24 cellular contexts compared by ENCODE assay signal in the genomic region with DNA sequence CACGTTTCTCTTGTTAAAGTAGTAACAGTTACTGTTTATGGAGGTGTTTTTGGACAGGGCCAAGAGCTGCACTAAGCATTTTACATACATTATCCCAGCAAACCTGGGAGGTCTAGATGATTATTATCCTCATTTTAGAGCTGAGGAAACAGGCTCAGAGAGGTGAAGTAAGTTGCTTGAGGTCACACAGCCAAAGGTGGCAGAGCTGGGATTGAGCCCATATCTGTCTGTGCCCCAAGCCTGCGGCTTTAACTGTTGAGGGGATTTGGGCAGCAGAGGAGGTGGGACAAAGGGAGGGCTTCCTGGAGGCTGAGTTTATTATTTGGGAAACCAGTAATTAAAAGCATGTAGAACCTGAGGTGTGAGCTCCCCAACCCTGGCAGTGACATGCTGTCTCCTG. TPM values are rescaled to one million over a fixed set of nuclear protein-coding genes. Genes with fewer than 3 reads are reported as not detected.
DNase-seq lines count a peak whose midpoint lies in the region; ATAC-seq, FAIRE-seq and TF ChIP-seq lines count a peak whose summit lies in the region.
"Had no signal": no experiment of that assay in that cellular context is flagged by ENCODE, and none has a peak within 500 bp of the region (broad histone marks: within the 10 kb centered on the region; RNA-seq: fewer than 3 reads in every experiment).

No MANE protein-coding gene starts in this region.

- H3K9ac ChIP-seq in OCI-LY1 (ENCODE audit: low read length) (peak overlapping the region; percentile 2; the same call in 1 of the 2 replicates), endothelial cell of umbilical vein (replicated peaks; ENCODE audit: extremely low read depth, insufficient read depth, low read length) (no peak overlapping the region)
- H3K9ac ChIP-seq: BLaER1, SK-N-SH had no signal

- H3K36me3 ChIP-seq in A673 (ENCODE audit: insufficient read depth, low read length, poor library complexity, severe bottlenecking), result peaks cover 13% of the 10 kb centered on the region
- H3K36me3 ChIP-seq in OCI-LY1 (ENCODE audit: insufficient read depth, low read length), result peaks cover 3% of the 10 kb centered on the region; the same call in 1 of the 2 replicates
- peaks cover 0 to 5% of the 10 kb centered on the region in 2 experiments for H3K36me3 ChIP-seq in endothelial cell of umbilical vein (ENCODE audit: control insufficient read depth in 2 of 2, extremely low read depth in 1 of 2, insufficient read depth in 2 of 2, low read length in 2 of 2)
- H3K36me3 ChIP-seq in osteoblast (ENCODE audit: insufficient read depth, low read length), result peaks cover 44% of the 10 kb centered on the region
- H3K36me3 ChIP-seq in adrenal gland (replicated peaks in 1 of 2), result no peaks in the 10 kb centered on the region
- H3K36me3 ChIP-seq: BLaER1 had no signal

- POLR2A ChIA-PET in A673 (lab: Charles Lee; ENCODE audit: low non-redundant PET) (interaction anchor here (0.6 to 0.7 kb wide), 2 partner anchors 193 to 257 kb away, joined by 3 to 5 read pairs; no protein-coding TSS in a partner anchor), endothelial cell of umbilical vein (lab: Charles Lee) (interaction anchor here (1.2 kb wide), 1 partner anchor 9 kb away, joined by 3 read pairs; no protein-coding TSS in a partner anchor)

- H3K4me1 ChIP-seq in A673 (ENCODE audit: insufficient read depth, low read length, poor library complexity, severe bottlenecking), result peaks cover 65% of the 10 kb centered on the region
- peaks cover 95% of the 10 kb centered on the region for H3K4me1 ChIP-seq in OCI-LY1 (ENCODE audit: insufficient read depth, low read length, severe bottlenecking)
- peaks cover 41% of the 10 kb centered on the region for H3K4me1 ChIP-seq in endothelial cell of umbilical vein (ENCODE audit: control insufficient read depth, extremely low read depth, insufficient read depth, low read length)
- H3K4me1 ChIP-seq in osteoblast (ENCODE audit: insufficient read depth, low read length), result peaks cover 78% of the 10 kb centered on the region
- peaks cover 3 to 21% of the 10 kb centered on the region in 2 donors for H3K4me1 ChIP-seq in adrenal gland (replicated peaks in 1 of 2)

- no peaks in the 10 kb centered on the region for H3K9me1 ChIP-seq in endothelial cell of umbilical vein (replicated peaks; ENCODE audit: control insufficient read depth, extremely low read depth, insufficient read depth, low read length)

- H3K79me2 ChIP-seq in OCI-LY1 (ENCODE audit: insufficient read depth, low read length) (no peaks in the 10 kb centered on the region), endothelial cell of umbilical vein (ENCODE audit: control insufficient read depth, insufficient read depth, low read length) (peaks cover 8% of the 10 kb centered on the region), osteoblast (ENCODE audit: insufficient read depth, low read length) (peaks cover 87% of the 10 kb centered on the region)

- H3K27me3 ChIP-seq in A673 (replicated peaks; ENCODE audit: insufficient read depth, low read depth, low read length, poor library complexity) (no peaks in the 10 kb centered on the region), OCI-LY1 (ENCODE audit: insufficient read depth, low read length) (no peaks in the 10 kb centered on the region), endothelial cell of umbilical vein (ENCODE audit: control insufficient read depth in 2 of 2, insufficient read depth in 2 of 2, low read length in 2 of 2) (no peaks in the 10 kb centered on the region), osteoblast (ENCODE audit: insufficient read depth, low read length) (no peaks in the 10 kb centered on the region), adrenal gland (no peaks in the 10 kb centered on the region)

- dilution Hi-C loops in endothelial cell of umbilical vein (cut with MboI; ENCODE audit: extremely low pct_ligation_motif_present, low sequenced_read_pairs), result no loop called here

- FAIRE-seq in endothelial cell of umbilical vein (lab: Jason Lieb, UNC), result peak; percentile 8
- FAIRE-seq: A204.1 had no signal

- H3F3A ChIP-seq in OCI-LY1 (ENCODE audit: insufficient read depth, low read length), result no peaks in the 10 kb centered on the region

- TF ChIP-seq POLR2A in endothelial cell of umbilical vein (IDR thresholded peaks at IDR 0.05; ENCODE audit: low read depth, low read length) (no peak), adrenal gland (IDR thresholded peaks at IDR 0.05) (no peak)

- CTCF ChIA-PET in A673 (lab: Charles Lee), result no interaction called here
- CTCF ChIA-PET in endothelial cell of umbilical vein (lab: Charles Lee), result interaction anchor here (1.0 to 1.6 kb wide), 3 partner anchors 17 to 141 kb away, joined by 4 to 8 read pairs (median 6); no protein-coding TSS in a partner anchor

- peak overlapping the region; percentile 55 for H3K27ac ChIP-seq in A673 (ENCODE audit: low read depth, low read length, poor library complexity, severe bottlenecking)
- H3K27ac ChIP-seq in OCI-LY1 (ENCODE audit: low read depth, low read length, poor library complexity, severe bottlenecking), result peak overlapping the region; percentile 100
- H3K27ac ChIP-seq in endothelial cell of umbilical vein (ENCODE audit: insufficient read depth, low read depth, low read length), result no peak overlapping the region
- H3K27ac ChIP-seq in osteoblast (ENCODE audit: low read depth, low read length), result peak overlapping the region; percentile 79
- H3K27ac ChIP-seq in adrenal gland, result no peak overlapping the region
- H3K27ac ChIP-seq: BLaER1, HL-60 had no signal

- no peaks in the 10 kb centered on the region for H3K9me2 ChIP-seq in OCI-LY1 (ENCODE audit: low read depth, low read length)
- H3K9me2 ChIP-seq: SK-N-SH had no signal

- H3K9me3 ChIP-seq in A673 (ENCODE audit: low read depth, low read length, poor library complexity, severe bottlenecking) (no peaks in the 10 kb centered on the region), OCI-LY1 (ENCODE audit: low read length) (no peaks in the 10 kb centered on the region), endothelial cell of umbilical vein (replicated peaks; ENCODE audit: control insufficient read depth, insufficient read depth, low read length) (no peaks in the 10 kb centered on the region), osteoblast (ENCODE audit: low read depth, low read length) (no peaks in the 10 kb centered on the region), adrenal gland (replicated peaks in 1 of 3) (no peaks in the 10 kb centered on the region)
- H3K9me3 ChIP-seq: BLaER1, SK-N-SH had no signal

- H3K4me3 ChIP-seq in A673 (ENCODE audit: low read depth, low read length, poor library complexity, severe bottlenecking) (no peak overlapping the region), OCI-LY1 (ENCODE audit: low read depth, low read length, poor library complexity, severe bottlenecking) (no peak overlapping the region), endothelial cell of umbilical vein (replicated peaks in 1 of 3; ENCODE audit: insufficient read depth in 1 of 3, low read depth in 1 of 3, low read length in 3 of 3) (no peak overlapping the region), osteoblast (ENCODE audit: insufficient read depth, low read length) (no peak overlapping the region), adrenal gland (no peak overlapping the region)
- H3K4me3 ChIP-seq: BLaER1 had no signal

- ATAC-seq in HG03280 (IDR thresholded peaks at IDR 0.05; ENCODE audit: unreplicated experiment), result no peak

- WGBS in adrenal gland, 4 donors, result 36 to 72% (median 48%) methylated on average over 2 of the region's 2 CpGs

- DNase-seq in A673 (ENCODE audit: low spot score) (no peak), endothelial cell of umbilical vein (ENCODE audit: low read depth, low spot score) (no peak), osteoblast (ENCODE audit: insufficient read length, low spot score, missing footprints) (peak; percentile 6), medulla oblongata (ENCODE audit: extremely low spot score) (no peak), hepatic stellate cell (ENCODE audit: low spot score) (no peak), adrenal gland (no peak)
- DNase-seq: CD4-positive, alpha-beta memory T cell; DMS153; GF-D8; GOT3; MM.1S; NCI-H1105; NCI-H1694 treated with DMSO at 0.1 percent for 48 hours; NCI-H748 treated with DMSO at 0.1 percent for 48 hours; NK-92 treated with Interleukin-12 subunit alpha and Interleukin-12 subunit beta, amount 100 ng/mL, for 24 hours; OCI-M1; SHP77; SK-N-SH had no signal

- TF ChIP-seq CTCF in A673 (conservative IDR thresholded peaks at IDR 0.05; ENCODE audit: low read depth, low read length) (no peak), OCI-LY1 (IDR thresholded peaks at IDR 0.05; ENCODE audit: low read length) (no peak), endothelial cell of umbilical vein (IDR thresholded peaks at IDR 0.05; ENCODE audit: extremely low read depth in 1 of 2, insufficient read depth in 1 of 2, low read depth in 1 of 2, low read length in 2 of 2) (no peak), osteoblast (IDR thresholded peaks at IDR 0.05; ENCODE audit: extremely low read depth, low read depth, low read length) (no peak), adrenal gland (IDR thresholded peaks at IDR 0.05) (no peak)

- H3K4me2 ChIP-seq in OCI-LY1 (ENCODE audit: low read length), result peak overlapping the region; percentile 9; the same call in 1 of the 2 replicates
- no peak overlapping the region for H3K4me2 ChIP-seq in endothelial cell of umbilical vein (ENCODE audit: insufficient read depth, low read length)
- no peak overlapping the region for H3K4me2 ChIP-seq in osteoblast (ENCODE audit: insufficient read depth, low read length)
- H3K4me2 ChIP-seq: BLaER1, SK-N-SH had no signal

- no peaks in the 10 kb centered on the region for H4K20me1 ChIP-seq in OCI-LY1 (ENCODE audit: insufficient read depth, low read length)
- no peaks in the 10 kb centered on the region for H4K20me1 ChIP-seq in endothelial cell of umbilical vein (replicated peaks; ENCODE audit: control insufficient read depth, extremely low read depth, insufficient read depth, low read length)
- H4K20me1 ChIP-seq in osteoblast (ENCODE audit: insufficient read depth, low read length), result peaks cover 15% of the 10 kb centered on the region

- H2AFZ ChIP-seq in OCI-LY1 (ENCODE audit: low read length) (no peak overlapping the region), endothelial cell of umbilical vein (ENCODE audit: low read depth, low read length) (no peak overlapping the region), osteoblast (ENCODE audit: low read length) (no peak overlapping the region)

- intact Hi-C loops in A673 (cut with micrococcal nuclease; ENCODE audit: unreplicated experiment), result no loop called here
- intact Hi-C loops in endothelial cell of umbilical vein (cut with micrococcal nuclease), result no loop called here
- intact Hi-C loops in adrenal gland (cut with DNase I), result no loop called here

- BruUV-seq in A673 (replicated peaks; lab: Mats Ljungman, UMichigan) (no TSS peak), endothelial cell of umbilical vein (replicated peaks; lab: Mats Ljungman, UMichigan) (no TSS peak)

RNA-seq across cellular contexts. Expression of a gene that starts 9.2 kb away (rescaled TPM):
- total RNA-seq in A673 (2021), result 50.1 and 63.9 TPM in 2 replicates
- 12.4 and 12.5 TPM in 2 replicates for total RNA-seq in endothelial cell of umbilical vein
- 7.3 and 8.8 TPM in 2 replicates for polyA plus RNA-seq in endothelial cell of umbilical vein
- polyA plus RNA-seq in endothelial cell of umbilical vein (2011; cell fraction: cytosol; rRNA removed), result 3.5 and 4.0 TPM in 2 replicates
- 22.2 and 24.2 TPM in 2 replicates for polyA plus RNA-seq in endothelial cell of umbilical vein (2011; cell fraction: nucleus; rRNA removed)
- 5.8 and 11.3 TPM in 2 replicates for polyA plus RNA-seq in endothelial cell of umbilical vein (2012)
- polyA minus RNA-seq in endothelial cell of umbilical vein, result 28.0 and 29.7 TPM in 2 replicates
- polyA minus RNA-seq in endothelial cell of umbilical vein (2011; cell fraction: cytosol; rRNA and poly(A)+ RNA removed), result 45.7 TPM
- 22.4 and 35.7 TPM in 2 replicates for polyA minus RNA-seq in endothelial cell of umbilical vein (2011; cell fraction: nucleus; rRNA and poly(A)+ RNA removed)
- total RNA-seq in osteoblast, result 28.9 and 31.8 TPM in 2 replicates
- total RNA-seq in adrenal gland, result 10 to 100 TPM in 4 of 8 donors, 1 to 10 TPM in 4; 5.7 to 31.9 (median 9.5) TPM
- 1 to 10 TPM; 1.9 to 7.0 (median 2.7) TPM for polyA plus RNA-seq in adrenal gland
- polyA plus RNA-seq: CD4-positive, alpha-beta memory T cell; IgD-negative memory B cell had no signal

Comparison
In these comparisons a context has a peak if more than half of its experiments do, and no peak if none do; other contexts are left out.
1. H3K27ac ChIP-seq: peak in A673 (single experiment), OCI-LY1 (single experiment) and osteoblast (single experiment); none in endothelial cell of umbilical vein (single experiment) and adrenal gland (0 of 5).